ENCODE assay signal across 1 cellular context in genomic region chr19:4103073-4103418, GRCh38.
TF ChIP-seq lines count a peak whose summit lies in the region.

No MANE protein-coding gene starts in this region.

TF ChIP-seq in A549, 52 proteins besides CTCF, POLR2A, EP300 and RAD21:
- TF ChIP-seq NPAS2 (CRISPR knock-in tag; IDR thresholded peaks at IDR 0.05; ENCODE audit: borderline replicate concordance) (no peak), PHF8 (IDR thresholded peaks at IDR 0.05; ENCODE audit: borderline replicate concordance, low read depth) (no peak), ZC3H11A (IDR thresholded peaks at IDR 0.05) (no peak), POLR2AphosphoS2 (conservative IDR thresholded peaks at IDR 0.05; ENCODE audit: low read length) (no peak), HES2 (IDR thresholded peaks at IDR 0.05) (no peak), FOSB (CRISPR knock-in tag; IDR thresholded peaks at IDR 0.05) (no peak), RFX5 (IDR thresholded peaks at IDR 0.05) (no peak)
